11 cellular contexts compared by ENCODE assay signal in the genomic region with DNA sequence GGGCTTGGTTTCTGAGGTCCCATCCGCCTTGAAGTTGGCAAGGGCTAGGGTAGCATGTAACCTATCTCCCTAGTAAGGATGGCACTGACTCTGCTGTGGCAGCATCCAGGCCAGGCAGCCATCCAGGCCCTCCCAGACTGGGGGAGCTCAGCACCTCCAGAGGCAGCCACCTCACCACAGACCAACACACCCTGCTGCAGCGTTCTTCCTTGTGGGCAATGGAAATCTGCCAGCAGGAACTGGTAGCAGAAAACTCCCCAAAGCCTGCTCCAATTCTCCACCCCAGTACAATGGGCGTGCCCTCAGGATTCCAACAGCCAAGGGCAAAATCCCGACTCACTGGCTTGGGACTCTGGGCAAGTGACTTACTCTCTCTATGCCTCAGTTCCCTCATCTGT. TPM values are rescaled to one million over a fixed set of nuclear protein-coding genes. Genes with fewer than 3 reads are reported as not detected.
DNase-seq lines count a peak whose midpoint lies in the region; ATAC-seq, FAIRE-seq and TF ChIP-seq lines count a peak whose summit lies in the region.
"Had no signal": no experiment of that assay in that cellular context is flagged by ENCODE, and none has a peak within 500 bp of the region (broad histone marks: within the 10 kb centered on the region; RNA-seq: fewer than 3 reads in every experiment).

No MANE protein-coding gene starts in this region.

- POLR2A ChIA-PET in HepG2 (lab: Yijun Ruan, JAX): no interaction called here

- H3K4me1 ChIP-seq in right lobe of liver: peaks cover 0 to 36% (median 12%) of the 10 kb centered on the region in 4 donors
- peaks cover 50% of the 10 kb centered on the region for H3K4me1 ChIP-seq in HepG2 (ENCODE audit: insufficient read depth, low read length)
- peaks cover 43 to 58% of the 10 kb centered on the region in 2 donors for H3K4me1 ChIP-seq in adrenal gland (replicated peaks in 1 of 2)
- peaks cover 26% of the 10 kb centered on the region for H3K4me1 ChIP-seq in lower lobe of right lung

- no peak overlapping the region for H3K4me3 ChIP-seq in right lobe of liver
- H3K4me3 ChIP-seq in HepG2 (replicated peaks in 1 of 3; ENCODE audit: insufficient read depth in 1 of 3, low read depth in 2 of 3, low read length in 3 of 3): no peak overlapping the region
- H3K4me3 ChIP-seq in adrenal gland: no peak overlapping the region
- no peak overlapping the region for H3K4me3 ChIP-seq in lower lobe of right lung

- TF ChIP-seq EP300 in HepG2 (IDR thresholded peaks at IDR 0.05; ENCODE audit: low read depth in 2 of 2, low read length in 2 of 2) (no peak), HepG2 (CRISPR knock-in tag; IDR thresholded peaks at IDR 0.05; ENCODE audit: borderline replicate concordance) (no peak)

- TF ChIP-seq CTCF in right lobe of liver (IDR thresholded peaks at IDR 0.05) (no peak), HepG2 (CRISPR knock-in tag; IDR thresholded peaks at IDR 0.05) (no peak), adrenal gland (IDR thresholded peaks at IDR 0.05) (no peak), lower lobe of right lung (IDR thresholded peaks at IDR 0.05) (no peak)

- H4K20me1 ChIP-seq in HepG2 (ENCODE audit: insufficient read depth, low read length): 0 out of 2 replicates have a peak, but pooled peaks cover 3% of the 10 kb centered on the region

- TF ChIP-seq RAD21 in HepG2 (CRISPR knock-in tag; IDR thresholded peaks at IDR 0.05): no peak

- CTCF ChIA-PET in HepG2 (lab: Yijun Ruan, JAX; ENCODE audit: low intra/inter-chr PET ratio, low total read pairs): no interaction called here

- no peak overlapping the region for H3K27ac Mint-ChIP-seq in activated naive CD8-positive, alpha-beta T cell treated with anti-CD3 and anti-CD28 coated beads for 36 hours
- H3K27ac Mint-ChIP-seq: dendritic cell treated with granulocyte-macrophage colony-stimulating factor and Interleukin-4, amounts not matched to agents 40 ng/mL and 50 ng/mL, for 4 days had no signal

- no peaks in the 10 kb centered on the region for H3K9me3 Mint-ChIP-seq in activated naive CD8-positive, alpha-beta T cell treated with anti-CD3 and anti-CD28 coated beads for 36 hours
- H3K9me3 Mint-ChIP-seq: dendritic cell treated with granulocyte-macrophage colony-stimulating factor and Interleukin-4, amounts not matched to agents 40 ng/mL and 50 ng/mL, for 4 days; neural crest cell had no signal

- DNase-seq in right lobe of liver (no peak), HepG2 (ENCODE audit: low spot score) (no peak), adrenal gland (peak in 4 of 7 donors; percentile 52 to 69 (median 60)), lower lobe of right lung (peak; percentile 58)
- DNase-seq in activated naive CD8-positive, alpha-beta T cell treated with anti-CD3 and anti-CD28 coated beads for 36 hours: no peak
- DNase-seq in stimulated activated CD4-positive, alpha-beta T cell treated with anti-CD3 and anti-CD28 coated beads, Interleukin-4, amount 100 ng/mL, for 24 hours: no peak

- intact Hi-C loops in right lobe of liver (cut with DNase I) (no loop called here), HepG2 (cut with micrococcal nuclease; ENCODE audit: unreplicated experiment) (no loop called here), adrenal gland (cut with DNase I) (no loop called here), lower lobe of right lung (cut with DNase I) (no loop called here)

- H3K4me2 ChIP-seq in HepG2 (ENCODE audit: low read depth, low read length): no peak overlapping the region

- TF ChIP-seq POLR2A in right lobe of liver (IDR thresholded peaks at IDR 0.05) (no peak), HepG2 (IDR thresholded peaks at IDR 0.05; ENCODE audit: insufficient read depth in 1 of 2, low read depth in 2 of 2, low read length in 2 of 2) (no peak), adrenal gland (IDR thresholded peaks at IDR 0.05) (no peak)

- peaks cover 51% of the 10 kb centered on the region for H3K79me2 ChIP-seq in HepG2 (ENCODE audit: insufficient read depth, low read length)

- no peak overlapping the region for H2AFZ ChIP-seq in HepG2 (ENCODE audit: low read length)

- no peaks in the 10 kb centered on the region for H3K4me1 Mint-ChIP-seq in activated naive CD8-positive, alpha-beta T cell treated with anti-CD3 and anti-CD28 coated beads for 36 hours

- H3K27me3 ChIP-seq in right lobe of liver (no peaks in the 10 kb centered on the region), HepG2 (ENCODE audit: control insufficient read depth in 1 of 2, insufficient read depth in 2 of 2, low read length in 2 of 2) (no peaks in the 10 kb centered on the region), adrenal gland (no peaks in the 10 kb centered on the region), lower lobe of right lung (ENCODE audit: low read depth) (no peaks in the 10 kb centered on the region)
- H3K27me3 ChIP-seq: BE2C had no signal

- H3K9me3 ChIP-seq in right lobe of liver: no peaks in the 10 kb centered on the region
- no peaks in the 10 kb centered on the region for H3K9me3 ChIP-seq in HepG2 (ENCODE audit: low read length)
- H3K9me3 ChIP-seq in adrenal gland (replicated peaks in 1 of 3): no peaks in the 10 kb centered on the region
- H3K9me3 ChIP-seq in lower lobe of right lung: no peaks in the 10 kb centered on the region
- H3K9me3 ChIP-seq: BE2C had no signal

- no peak for FAIRE-seq in HepG2 (lab: Jason Lieb, UNC)

- in situ Hi-C loops in HepG2 (cut with HindIII; ENCODE audit: extremely low pct_ligation_motif_present, low pct_unique_long_range_greater_than_20kb): no loop called here

- no TSS peak for BruUV-seq in HepG2 (replicated peaks; lab: Mats Ljungman, UMichigan)

- H3K36me3 Mint-ChIP-seq in activated naive CD8-positive, alpha-beta T cell treated with anti-CD3 and anti-CD28 coated beads for 36 hours: no peaks in the 10 kb centered on the region

- no peaks in the 10 kb centered on the region for H3K36me3 ChIP-seq in right lobe of liver
- no peaks in the 10 kb centered on the region; a peak in 1 of 5 replicates for H3K36me3 ChIP-seq in HepG2 (replicated peaks in 1 of 2; ENCODE audit: control insufficient read depth in 1 of 2, insufficient read depth in 2 of 2, low read length in 2 of 2)
- no peaks in the 10 kb centered on the region for H3K36me3 ChIP-seq in adrenal gland (replicated peaks in 1 of 2)
- no peaks in the 10 kb centered on the region for H3K36me3 ChIP-seq in lower lobe of right lung
- H3K36me3 ChIP-seq: BE2C had no signal

- H3K27ac ChIP-seq in right lobe of liver: peak overlapping the region in 2 of 3 donors; percentile 52 to 87
- H3K27ac ChIP-seq in HepG2 (ENCODE audit: extremely low read length, insufficient read depth, low read length): no peak overlapping the region
- peak overlapping the region; percentile 54 to 96 (median 85) for H3K27ac ChIP-seq in adrenal gland
- H3K27ac ChIP-seq in lower lobe of right lung: no peak overlapping the region

- no peak overlapping the region for H3K4me3 Mint-ChIP-seq in activated naive CD8-positive, alpha-beta T cell treated with anti-CD3 and anti-CD28 coated beads for 36 hours
- H3K4me3 Mint-ChIP-seq: dendritic cell treated with granulocyte-macrophage colony-stimulating factor and Interleukin-4, amounts not matched to agents 40 ng/mL and 50 ng/mL, for 4 days; neural crest cell had no signal

- 50% methylated on average over 2 of the region's 4 CpGs for WGBS in right lobe of liver (ENCODE audit: insufficient coverage, low coverage, low lambda C conversion rate, missing lambda C conversion rate)
- 89% methylated on average over 3 of the region's 4 CpGs for WGBS in HepG2 (ENCODE audit: low lambda C conversion rate)
- WGBS in adrenal gland, 4 donors: 42 to 60% (median 48%) methylated on average over 2 to 4 of the region's 4 CpGs

- peak; percentile 9 to 49 (median 20) for ATAC-seq in right lobe of liver
- ATAC-seq in HepG2: no peak; the same call in 1 of the 3 replicates
- ATAC-seq in lower lobe of right lung: peak; percentile 80 to 84
- no peak for ATAC-seq in GM21737 (IDR thresholded peaks at IDR 0.05; ENCODE audit: unreplicated experiment)
- ATAC-seq in GM21825 (IDR thresholded peaks at IDR 0.05; ENCODE audit: unreplicated experiment): no peak

- no peak overlapping the region for H3K9ac ChIP-seq in HepG2 (ENCODE audit: insufficient read depth, low read depth, low read length)

- H3K27me3 Mint-ChIP-seq in activated naive CD8-positive, alpha-beta T cell treated with anti-CD3 and anti-CD28 coated beads for 36 hours: no peaks in the 10 kb centered on the region

TF ChIP-seq in HepG2, 621 proteins besides CTCF, POLR2A, EP300 and RAD21 (continues in another document):
- TF ChIP-seq ZFP36L2 (CRISPR knock-in tag; IDR thresholded peaks at IDR 0.05) (no peak), ZNF562 (CRISPR knock-in tag; IDR thresholded peaks at IDR 0.05; ENCODE audit: borderline replicate concordance) (no peak), SATB2 (CRISPR knock-in tag; IDR thresholded peaks at IDR 0.05) (no peak), PCBP2 (optimal IDR thresholded peaks at IDR 0.05; ENCODE audit: low read depth, low read length, poor library complexity, severe bottlenecking) (no peak)

RNA-seq across cellular contexts. Expression of gene DLG5, which starts 27.5 kb away (rescaled TPM):
- total RNA-seq in right lobe of liver (1 to 10 TPM; 5.6 to 8.8 (median 7.6) TPM), HepG2 (2016; rRNA removed; fragmentation: Illumina TruSeq; extraction: Trizol) (15.1 and 15.5 TPM in 2 replicates), adrenal gland (100 to 1,000 TPM in 6 of 8 donors, 10 to 100 TPM in 2; 81.8 to 175 (median 125) TPM), lower lobe of right lung (18.7 TPM)
- 4.8 and 5.9 TPM in 2 replicates for total RNA-seq in HepG2 (2016; cell fraction: cytosol; rRNA removed; fragmentation: Illumina TruSeq; extraction: Trizol; ENCODE audit: low read depth)
- 13.9 and 15.8 TPM in 2 replicates for total RNA-seq in HepG2 (2016; cell fraction: insoluble cytoplasmic fraction; rRNA removed; fragmentation: Illumina TruSeq; extraction: Trizol)
- 6.6 and 7.8 TPM in 2 replicates for total RNA-seq in HepG2 (2016; cell fraction: membrane; rRNA removed; fragmentation: Illumina TruSeq; extraction: Trizol)
- total RNA-seq in HepG2 (2016; cell fraction: nucleus; rRNA removed; fragmentation: Illumina TruSeq; extraction: Trizol): 18.8 and 22.2 TPM in 2 replicates
- polyA plus RNA-seq in HepG2 (2011; rRNA removed) (18.2 and 20.9 TPM in 2 replicates), adrenal gland (10 to 100 TPM; 39.6 to 94.4 (median 88.6) TPM)
- polyA plus RNA-seq in HepG2 (2011; cell fraction: cytosol; rRNA removed): 11.7 and 13.7 TPM in 2 replicates
- 164 and 167 TPM in 2 replicates for polyA plus RNA-seq in HepG2 (2011; cell fraction: nucleus; rRNA removed)
- 15.1 and 34.9 TPM in 2 replicates for polyA plus RNA-seq in HepG2 (2012)
- 1.1 TPM in 2 replicates for polyA plus RNA-seq in HepG2 (2016; cell fraction: cytosol; fragmentation: Illumina TruSeq; extraction: Trizol; ENCODE audit: low read depth)
- polyA plus RNA-seq in HepG2 (2016; cell fraction: insoluble cytoplasmic fraction; fragmentation: Illumina TruSeq; extraction: Trizol; ENCODE audit: low read depth): 16.9 and 19.7 TPM in 2 replicates
- 3.0 and 4.2 TPM in 2 replicates for polyA plus RNA-seq in HepG2 (2016; cell fraction: membrane; fragmentation: Illumina TruSeq; extraction: Trizol; ENCODE audit: low read depth)
- 49.2 and 54.4 TPM in 2 replicates for polyA plus RNA-seq in HepG2 (2016; cell fraction: nucleus; fragmentation: Illumina TruSeq; extraction: Trizol; ENCODE audit: insufficient read depth, low read depth)
- polyA minus RNA-seq in HepG2 (2011; rRNA and poly(A)+ RNA removed; ENCODE audit: low replicate concordance): 19.1 and 24.2 TPM in 2 replicates
- polyA minus RNA-seq in HepG2 (2011; cell fraction: cytosol; rRNA and poly(A)+ RNA removed): 12.4 and 14.9 TPM in 2 replicates
- polyA minus RNA-seq in HepG2 (2011; cell fraction: nucleus; rRNA and poly(A)+ RNA removed): 29.7 and 35.3 TPM in 2 replicates
- 1 to 10 TPM; 1.6 to 2.1 TPM for total RNA-seq in activated naive CD8-positive, alpha-beta T cell treated with anti-CD3 and anti-CD28 coated beads for 36 hours

Comparison
In these comparisons a context has a peak if more than half of its experiments do, and no peak if none do; other contexts are left out.
1. ATAC-seq: peak in right lobe of liver (4 of 4) and lower lobe of right lung (2 of 2); none in HepG2 (single experiment), GM21737 (single experiment) and GM21825 (single experiment).
2. H3K27ac ChIP-seq: peak in right lobe of liver (2 of 3) and adrenal gland (5 of 5); none in HepG2 (single experiment) and lower lobe of right lung (single experiment).
3. DNase-seq: peak in adrenal gland (4 of 7) and lower lobe of right lung (single experiment); none in right lobe of liver (0 of 3), HepG2 (single experiment), activated naive CD8-positive, alpha-beta T cell treated with anti-CD3 and anti-CD28 coated beads for 36 hours (single experiment) and stimulated activated CD4-positive, alpha-beta T cell treated with anti-CD3 and anti-CD28 coated beads, Interleukin-4, amount 100 ng/mL, for 24 hours (single experiment).